In the genomic region with DNA sequence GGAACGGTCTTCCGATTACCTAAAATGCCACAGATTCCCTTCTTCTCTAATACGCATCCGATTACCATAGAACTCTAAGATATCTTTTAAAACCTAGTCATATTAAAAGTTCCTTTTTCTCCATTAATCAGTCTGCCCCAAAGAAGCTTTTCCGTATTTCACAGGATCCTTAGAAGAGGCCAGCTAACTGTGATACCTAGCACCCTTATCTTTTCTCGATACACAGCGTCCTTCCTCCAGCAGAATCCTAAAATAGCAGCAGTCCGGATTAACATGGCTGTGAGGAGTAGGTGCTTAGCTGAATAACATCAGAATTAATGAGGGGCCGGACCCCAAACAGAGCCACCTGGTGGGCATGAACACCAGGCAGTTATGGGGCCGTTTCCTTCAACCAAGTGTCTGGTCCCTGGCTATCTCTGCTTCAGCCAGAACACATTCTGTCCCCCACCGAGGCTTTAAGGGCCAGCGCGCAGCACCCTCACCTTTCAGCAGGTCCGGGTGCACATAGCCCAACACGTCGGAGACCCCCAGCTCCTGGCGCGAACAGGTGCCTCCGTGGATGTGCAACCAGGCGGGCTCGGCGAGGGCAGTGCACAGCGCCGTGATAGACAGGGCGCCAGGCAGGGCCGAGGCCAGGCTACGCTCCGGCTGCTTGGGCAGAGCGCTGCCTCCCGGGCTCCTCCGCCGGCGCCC, we compare ENCODE assay signal across 8 cellular contexts. TPM values are rescaled to one million over a fixed set of nuclear protein-coding genes. Genes with fewer than 3 reads are reported as not detected.
DNase-seq lines count a peak whose midpoint lies in the region; ATAC-seq and TF ChIP-seq lines count a peak whose summit lies in the region.

No MANE protein-coding gene starts in this region.

- DNase-seq in NCI-H1694 (lab: John Stamatoyannopoulos, UW) (peak; percentile 5), fibroblast of the aortic adventitia (ENCODE audit: low read depth) (peak; percentile 44), osteocyte (ENCODE audit: extremely low spot score, unreplicated experiment) (no peak), occipital lobe (lab: John Stamatoyannopoulos, UW) (no peak), NCI-H2029 (lab: John Stamatoyannopoulos, UW) (no peak)
- peak; percentile 26 for DNase-seq in activated CD8-positive, alpha-beta memory T cell treated with anti-CD3 and anti-CD28 coated beads, Interleukin-2, amount 50 U/mL, for 4 hours

- TF ChIP-seq CTCF in C4-2B (conservative IDR thresholded peaks at IDR 0.05) (no peak; the same call in 1 of the 2 replicates), fibroblast of the aortic adventitia (IDR thresholded peaks at IDR 0.05; ENCODE audit: insufficient read depth, low read length) (peak; percentile 48), osteocyte (IDR thresholded peaks at IDR 0.05) (peak; percentile 60)

- peaks cover 8% of the 10 kb centered on the region for H3K36me3 Mint-ChIP-seq in osteocyte (ENCODE audit: unreplicated experiment)

- H3K9me3 Mint-ChIP-seq in osteocyte (ENCODE audit: unreplicated experiment): no peaks in the 10 kb centered on the region

- H3K4me1 Mint-ChIP-seq in osteocyte (ENCODE audit: unreplicated experiment): peaks cover 52% of the 10 kb centered on the region

- peak overlapping the region; percentile 91 for H3K27ac ChIP-seq in C4-2B

- peak; percentile 12 for ATAC-seq in GM19324 (IDR thresholded peaks at IDR 0.05; ENCODE audit: low FRiP score, unreplicated experiment)

- H3K27me3 Mint-ChIP-seq in osteocyte (ENCODE audit: unreplicated experiment): no peaks in the 10 kb centered on the region

- H3K27ac Mint-ChIP-seq in osteocyte (ENCODE audit: unreplicated experiment): peak overlapping the region; percentile 43

- peak overlapping the region; percentile 78 for H3K4me3 Mint-ChIP-seq in osteocyte (ENCODE audit: unreplicated experiment)

- H3K4me3 ChIP-seq in fibroblast of the aortic adventitia (ENCODE audit: low read depth, low read length): peak overlapping the region; percentile 88

RNA-seq across cellular contexts. Expression of gene TMEM127, which starts 1.0 kb away (rescaled TPM):
- total RNA-seq in fibroblast of the aortic adventitia (ENCODE audit: low replicate concordance): 18.6 and 31.6 TPM in 2 replicates
- 56.3 and 61.8 TPM in 2 replicates for total RNA-seq in osteocyte
- 19.7 TPM for total RNA-seq in occipital lobe

RNA-seq across cellular contexts. Expression of gene CIAO1, which starts 1.2 kb away (rescaled TPM):
- total RNA-seq in fibroblast of the aortic adventitia (ENCODE audit: low replicate concordance): 71.8 and 183 TPM in 2 replicates
- total RNA-seq in osteocyte: 54.6 and 56.3 TPM in 2 replicates
- 80.3 TPM for total RNA-seq in occipital lobe

RNA-seq across cellular contexts. Expression of gene SNRNP200, which starts 40.5 kb away (rescaled TPM):
- total RNA-seq in fibroblast of the aortic adventitia (ENCODE audit: low replicate concordance) (28.0 and 39.3 TPM in 2 replicates), osteocyte (114 and 122 TPM in 2 replicates), occipital lobe (40.4 TPM)

RNA-seq across cellular contexts. Expression of gene STARD7, which starts 56.2 kb away (rescaled TPM):
- total RNA-seq in fibroblast of the aortic adventitia (ENCODE audit: low replicate concordance) (85.8 and 170 TPM in 2 replicates), osteocyte (80.2 and 94.1 TPM in 2 replicates), occipital lobe (165 TPM)

Comparison
In these comparisons a context has a peak if more than half of its experiments do, and no peak if none do; other contexts are left out.
1. DNase-seq: peak in NCI-H1694 (single experiment), activated CD8-positive, alpha-beta memory T cell treated with anti-CD3 and anti-CD28 coated beads, Interleukin-2, amount 50 U/mL, for 4 hours (single experiment) and fibroblast of the aortic adventitia (single experiment); none in osteocyte (single experiment), occipital lobe (single experiment) and NCI-H2029 (single experiment).